Comparison of ENCODE assay signal across 19 cellular contexts in the genomic region with DNA sequence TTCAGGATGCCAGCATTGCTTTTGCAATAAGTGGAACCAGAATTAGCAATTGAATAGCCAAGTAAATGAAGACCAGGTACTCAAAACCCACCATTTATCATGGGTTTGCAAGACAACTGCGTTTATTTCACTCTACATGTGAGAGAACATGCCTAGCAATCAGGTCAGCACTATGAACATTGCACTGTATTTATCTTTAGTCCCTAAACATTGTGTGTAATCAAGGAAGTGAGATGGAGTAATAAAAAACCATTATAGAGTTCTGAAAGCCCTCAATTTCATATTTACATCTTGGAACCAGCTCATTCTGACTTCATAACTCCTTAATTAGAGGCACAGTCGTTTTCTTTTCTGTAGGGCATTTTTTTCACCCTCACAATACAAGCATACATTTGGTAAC.
DNase-seq lines count a peak whose midpoint lies in the region; ATAC-seq and TF ChIP-seq lines count a peak whose summit lies in the region.
"Had no signal": no experiment of that assay in that cellular context is flagged by ENCODE, and none has a peak within 500 bp of the region (broad histone marks: within the 10 kb centered on the region; RNA-seq: fewer than 3 reads in every experiment).

No MANE protein-coding gene starts in this region.

- ATAC-seq in Right ventricle myocardium inferior (no peak), left colon (peak; percentile 94), HG03378 (IDR thresholded peaks at IDR 0.05; ENCODE audit: unreplicated experiment) (no peak)
- ATAC-seq: Panc1 had no signal

- H3K4me1 Mint-ChIP-seq in type B pancreatic cell (ENCODE audit: unreplicated experiment), result peaks cover 38% of the 10 kb centered on the region
- H3K4me1 Mint-ChIP-seq: B cell, CD14-positive monocyte had no signal

- peaks cover 45% of the 10 kb centered on the region for H3K4me1 ChIP-seq in left ventricle myocardium inferior

- in situ Hi-C loops in ACHN (cut with HindIII; ENCODE audit: low pct_ligation_motif_present, low pct_unique_long_range_greater_than_20kb, low sequenced_read_pairs), result no loop called here

- peaks cover 10% of the 10 kb centered on the region for H3K9me3 Mint-ChIP-seq in type B pancreatic cell
- H3K9me3 Mint-ChIP-seq: H9 had no signal

- H3K4me3 Mint-ChIP-seq in type B pancreatic cell, result no peak overlapping the region
- H3K4me3 Mint-ChIP-seq: B cell, CD14-positive monocyte, H9 had no signal

- DNase-seq in left ventricle myocardium inferior, result no peak
- no peak for DNase-seq in Right ventricle myocardium inferior (ENCODE audit: missing footprints)
- DNase-seq in NCI-H69 (lab: John Stamatoyannopoulos, UW), result peak; percentile 99
- no peak for DNase-seq in left colon
- no peak for DNase-seq in type B pancreatic cell (ENCODE audit: extremely low spot score, unreplicated experiment)
- DNase-seq in ACHN, result no peak
- DNase-seq in NCI-H524 treated with DMSO at 0.1 percent for 48 hours (lab: John Stamatoyannopoulos, UW), result no peak
- DNase-seq: DMS79 treated with DMSO at 0.1 percent for 48 hours, H9, NCI-H1092 treated with DMSO at 0.1 percent for 48 hours, NCI-H2029 treated with DMSO at 0.1 percent for 48 hours, NCI-H446, NCI-H526 treated with DMSO at 0.1 percent for 48 hours had no signal

- H3K4me3 ChIP-seq in left ventricle myocardium inferior, result no peak overlapping the region
- H3K4me3 ChIP-seq: SJSA1 had no signal

- no peaks in the 10 kb centered on the region for H3K27me3 Mint-ChIP-seq in type B pancreatic cell
- H3K27me3 Mint-ChIP-seq: B cell had no signal

- TF ChIP-seq CTCF in left ventricle myocardium inferior (IDR thresholded peaks at IDR 0.05; ENCODE audit: borderline replicate concordance) (no peak), type B pancreatic cell (conservative IDR thresholded peaks at IDR 0.05) (no peak)

- intact Hi-C loops in left ventricle myocardium inferior (cut with micrococcal nuclease) (loop anchor here (10.0 kb wide), 1 partner anchor 174 kb away; no protein-coding TSS in a partner anchor), Right ventricle myocardium inferior (cut with DNase I) (no loop called here), left colon (cut with DNase I, micrococcal nuclease) (no loop called here)

- H3K27ac ChIP-seq in left ventricle myocardium inferior (replicated peaks), result peak overlapping the region; percentile 76
- H3K27ac ChIP-seq: KMS-11 had no signal

- no peaks in the 10 kb centered on the region for H3K36me3 Mint-ChIP-seq in type B pancreatic cell
- H3K36me3 Mint-ChIP-seq: CD14-positive monocyte had no signal

- H3K36me3 ChIP-seq in left ventricle myocardium inferior, result no peaks in the 10 kb centered on the region
- H3K36me3 ChIP-seq: SJSA1 had no signal

- H3K27ac Mint-ChIP-seq in type B pancreatic cell, result peak overlapping the region; percentile 79
- H3K27ac Mint-ChIP-seq: B cell, CD14-positive monocyte had no signal

- H3K9me3 ChIP-seq in left ventricle myocardium inferior (replicated peaks), result no peaks in the 10 kb centered on the region
- H3K9me3 ChIP-seq: SJSA1 had no signal

- H3K27me3 ChIP-seq in left ventricle myocardium inferior (ENCODE audit: low read depth), result no peaks in the 10 kb centered on the region
- H3K27me3 ChIP-seq: SJSA1 had no signal
